1 cellular context compared by ENCODE assay signal in genomic region chr7:42522227-42522991, GRCh38.
TF ChIP-seq lines count a peak whose summit lies in the region.

No MANE protein-coding gene starts in this region.

TF ChIP-seq in HepG2, 621 proteins besides CTCF, POLR2A, EP300 and RAD21 (continued from another document):
- no peak for TF ChIP-seq MNT (IDR thresholded peaks at IDR 0.05)
